Comparison of ENCODE assay signal across 8 cellular contexts in genomic region chr4:37715889-37716402, GRCh38. TPM values are rescaled to one million over a fixed set of nuclear protein-coding genes. Genes with fewer than 3 reads are reported as not detected.
DNase-seq lines count a peak whose midpoint lies in the region; ATAC-seq and TF ChIP-seq lines count a peak whose summit lies in the region.

No MANE protein-coding gene starts in this region.

- H3K27ac Mint-ChIP-seq in activated CD8-positive, alpha-beta memory T cell treated with anti-CD3 and anti-CD28 coated beads, Interleukin-2, amount 10 ng/mL, durations not matched to agents 7 days and 5 days, result peak overlapping the region; percentile 55
- no peak overlapping the region for H3K27ac Mint-ChIP-seq in mesothelial cell of epicardium

- no peaks in the 10 kb centered on the region for H3K27me3 ChIP-seq in foreskin keratinocyte

- CTCF ChIA-PET in activated CD8-positive, alpha-beta memory T cell treated with anti-CD3 and anti-CD28 coated beads, Interleukin-2, amount 10 ng/mL, durations not matched to agents 7 days and 5 days (lab: Charles Lee), result no interaction called here

- H3K4me1 ChIP-seq in foreskin keratinocyte, result peaks cover 32% of the 10 kb centered on the region

- peaks cover 13% of the 10 kb centered on the region for H3K27me3 Mint-ChIP-seq in activated CD8-positive, alpha-beta memory T cell treated with anti-CD3 and anti-CD28 coated beads, Interleukin-2, amount 10 ng/mL, durations not matched to agents 7 days and 5 days
- H3K27me3 Mint-ChIP-seq in mesothelial cell of epicardium (ENCODE audit: low read depth), result peaks cover 16% of the 10 kb centered on the region

- peaks cover 1% of the 10 kb centered on the region for H3K36me3 Mint-ChIP-seq in activated CD8-positive, alpha-beta memory T cell treated with anti-CD3 and anti-CD28 coated beads, Interleukin-2, amount 10 ng/mL, durations not matched to agents 7 days and 5 days
- H3K36me3 Mint-ChIP-seq in mesothelial cell of epicardium, result no peaks in the 10 kb centered on the region

- H3K4me3 Mint-ChIP-seq in activated CD8-positive, alpha-beta memory T cell treated with anti-CD3 and anti-CD28 coated beads, Interleukin-2, amount 10 ng/mL, durations not matched to agents 7 days and 5 days, result no peak overlapping the region
- no peak overlapping the region for H3K4me3 Mint-ChIP-seq in mesothelial cell of epicardium

- no peak overlapping the region for H3K27ac ChIP-seq in foreskin keratinocyte

- peak; percentile 62 for DNase-seq in activated CD8-positive, alpha-beta memory T cell treated with anti-CD3 and anti-CD28 coated beads, Interleukin-2, amount 10 ng/mL, durations not matched to agents 7 days and 5 days
- DNase-seq in activated CD8-positive, alpha-beta memory T cell treated with anti-CD3 and anti-CD28 coated beads, Interleukin-2, amount 50 U/mL, for 4 hours, result no peak
- DNase-seq in NCI-H1105 (lab: John Stamatoyannopoulos, UW) (peak; percentile 53), foreskin keratinocyte (peak; percentile 74 to 86), NCI-H146 treated with DMSO at 0.1 percent for 48 hours (lab: John Stamatoyannopoulos, UW; ENCODE audit: unreplicated experiment) (no peak), ecto neural progenitor cell (ENCODE audit: low spot score) (no peak), mesothelial cell of epicardium (ENCODE audit: low spot score in 2 of 2, unreplicated experiment in 2 of 2) (no peak)

- H3K9me3 Mint-ChIP-seq in activated CD8-positive, alpha-beta memory T cell treated with anti-CD3 and anti-CD28 coated beads, Interleukin-2, amount 10 ng/mL, durations not matched to agents 7 days and 5 days (ENCODE audit: low read depth), result no peaks in the 10 kb centered on the region
- H3K9me3 Mint-ChIP-seq in mesothelial cell of epicardium, result no peaks in the 10 kb centered on the region

- peak; percentile 82 for ATAC-seq in activated CD8-positive, alpha-beta memory T cell treated with anti-CD3 and anti-CD28 coated beads, Interleukin-2, amount 10 ng/mL, durations not matched to agents 7 days and 5 days
- ATAC-seq in HG02588 (IDR thresholded peaks at IDR 0.05; ENCODE audit: unreplicated experiment), result peak; percentile 78
- ATAC-seq in foreskin keratinocyte, result peak; percentile 68

- no peak for TF ChIP-seq CTCF in foreskin keratinocyte (conservative IDR thresholded peaks at IDR 0.05)
- TF ChIP-seq CTCF in mesothelial cell of epicardium (IDR thresholded peaks at IDR 0.05; ENCODE audit: unreplicated experiment), result no peak

- H3K4me1 Mint-ChIP-seq in activated CD8-positive, alpha-beta memory T cell treated with anti-CD3 and anti-CD28 coated beads, Interleukin-2, amount 10 ng/mL, durations not matched to agents 7 days and 5 days, result peaks cover 24% of the 10 kb centered on the region
- peaks cover 24% of the 10 kb centered on the region for H3K4me1 Mint-ChIP-seq in mesothelial cell of epicardium

RNA-seq across cellular contexts. Expression of gene RELL1, which starts 29.8 kb away (rescaled TPM):
- 10 to 100 TPM; 35.5 to 42.3 TPM for total RNA-seq in activated CD8-positive, alpha-beta memory T cell treated with anti-CD3 and anti-CD28 coated beads, Interleukin-2, amount 10 ng/mL, durations not matched to agents 7 days and 5 days
- 46.2 and 47.2 TPM in 2 replicates for total RNA-seq in foreskin keratinocyte
- 0.99 and 1.6 TPM in 2 replicates for polyA plus RNA-seq in foreskin keratinocyte
- total RNA-seq in mesothelial cell of epicardium, result 11.3 to 11.7 TPM (median 11.4 TPM) in 3 replicates

Comparison
In these comparisons a context has a peak if more than half of its experiments do, and no peak if none do; other contexts are left out.
1. DNase-seq: peak in activated CD8-positive, alpha-beta memory T cell treated with anti-CD3 and anti-CD28 coated beads, Interleukin-2, amount 10 ng/mL, durations not matched to agents 7 days and 5 days (single experiment), NCI-H1105 (single experiment) and foreskin keratinocyte (2 of 2); none in activated CD8-positive, alpha-beta memory T cell treated with anti-CD3 and anti-CD28 coated beads, Interleukin-2, amount 50 U/mL, for 4 hours (single experiment), NCI-H146 treated with DMSO at 0.1 percent for 48 hours (single experiment), ecto neural progenitor cell (single experiment) and mesothelial cell of epicardium (0 of 2).
2. Peak in every context shown above with its lines, with median percentiles within 50 percentile points of each other: ATAC-seq.